9 cellular contexts compared by ENCODE assay signal in the genomic region with DNA sequence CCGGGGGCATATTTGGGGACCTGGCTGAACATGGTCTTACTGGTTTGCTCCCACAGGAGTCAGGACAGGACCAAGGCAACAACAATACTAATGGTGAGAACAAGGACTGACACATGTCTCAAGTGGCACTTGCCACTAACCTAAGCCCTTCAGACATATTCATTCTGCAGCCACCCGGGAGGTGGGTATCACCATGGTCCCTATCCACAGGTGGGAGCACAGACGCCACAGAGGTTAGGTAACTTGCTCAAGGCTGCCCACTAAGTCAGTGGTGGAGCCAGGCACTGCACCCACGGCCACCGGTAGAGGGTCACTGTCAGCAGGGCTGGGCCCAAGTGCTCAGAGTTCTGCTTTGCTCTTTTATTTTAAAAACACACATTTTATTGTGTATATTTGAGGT. TPM values are rescaled to one million over a fixed set of nuclear protein-coding genes. Genes with fewer than 3 reads are reported as not detected.
DNase-seq lines count a peak whose midpoint lies in the region; ATAC-seq, FAIRE-seq and TF ChIP-seq lines count a peak whose summit lies in the region.
"Had no signal": no experiment of that assay in that cellular context is flagged by ENCODE, and none has a peak within 500 bp of the region (broad histone marks: within the 10 kb centered on the region; RNA-seq: fewer than 3 reads in every experiment).

No MANE protein-coding gene starts in this region.

- no peaks in the 10 kb centered on the region for H3K36me3 ChIP-seq in K562 (ENCODE audit: control insufficient read depth, insufficient read depth, low read length)

- no peak for TF ChIP-seq EP300 in K562 (IDR thresholded peaks at IDR 0.05; ENCODE audit: low read length)

- no peak overlapping the region for H3K4me3 Mint-ChIP-seq in HFFc6
- no peak overlapping the region for H3K4me3 Mint-ChIP-seq in natural killer cell treated with Interleukin-12 subunit alpha and Interleukin-12 subunit beta and Interleukin-15 and Interleukin-18, amount 100 ng/mL, for 72 hours

- ATAC-seq in K562 (peak; percentile 96), GM21529 (IDR thresholded peaks at IDR 0.05; ENCODE audit: unreplicated experiment) (no peak), HG02623 (IDR thresholded peaks at IDR 0.05; ENCODE audit: unreplicated experiment) (no peak)
- ATAC-seq in natural killer cell treated with Interleukin-12 subunit alpha and Interleukin-12 subunit beta and Interleukin-15 and Interleukin-18, amount 100 ng/mL, for 72 hours = no peak

- no peak overlapping the region for H3K27ac ChIP-seq in K562 (ENCODE audit: extremely low read depth, low read depth, low read length)

- no peak overlapping the region for H3K4me3 ChIP-seq in K562

- H3K4me1 Mint-ChIP-seq in HFFc6 (ENCODE audit: low read depth) = no peaks in the 10 kb centered on the region
- H3K4me1 Mint-ChIP-seq in natural killer cell treated with Interleukin-12 subunit alpha and Interleukin-12 subunit beta and Interleukin-15 and Interleukin-18, amount 100 ng/mL, for 72 hours (ENCODE audit: low read depth in 2 of 2) = no peaks in the 10 kb centered on the region

- no TSS peak for BruUV-seq in K562 (replicated peaks; lab: Mats Ljungman, UMichigan)

- H3K9me3 ChIP-seq in K562 (replicated peaks; ENCODE audit: control insufficient read depth, insufficient read depth, low read depth, low read length) = no peaks in the 10 kb centered on the region

- DNase-seq in COR-L47 (lab: John Stamatoyannopoulos, UW) (peak; percentile 19), HFFc6 (no peak), K562 (ENCODE audit: extremely low read depth in 1 of 4, low spot score in 3 of 4) (peak; percentile 3 to 48 (median 34)), RCC 7860 (ENCODE audit: low spot score) (no peak), UCSD-AML1 (lab: John Stamatoyannopoulos, UW; ENCODE audit: unreplicated experiment) (no peak)
- DNase-seq in natural killer cell treated with Interleukin-12 subunit alpha and Interleukin-12 subunit beta and Interleukin-15 and Interleukin-18, amount 100 ng/mL, for 72 hours (ENCODE audit: low spot score) = peak; percentile 42

- no peak for FAIRE-seq in K562 (lab: Jason Lieb, UNC)
- no peak for FAIRE-seq in RCC 7860 (lab: Jason Lieb, UNC)
- FAIRE-seq: colon had no signal

- H3K9ac ChIP-seq in K562 (ENCODE audit: insufficient read depth in 1 of 2, low read depth in 2 of 2, low read length in 2 of 2) = no peak overlapping the region

- intact Hi-C loops in K562 (cut with micrococcal nuclease) = no loop called here

- H2AFZ ChIP-seq in K562 (ENCODE audit: low read depth, low read length) = no peak overlapping the region

- no peaks in the 10 kb centered on the region for H3K9me1 ChIP-seq in K562 (ENCODE audit: control insufficient read depth, insufficient read depth, low read length)

- H3K4me1 ChIP-seq in K562 (replicated peaks in 1 of 2; ENCODE audit: control insufficient read depth in 2 of 2, insufficient read depth in 2 of 2, low read length in 2 of 2) = no peaks in the 10 kb centered on the region

- 0 out of 2 replicates have a peak, but pooled peaks cover 3% of the 10 kb centered on the region for H4K20me1 ChIP-seq in K562 (replicated peaks; ENCODE audit: control insufficient read depth, insufficient read depth, low read length)

- peaks cover 30% of the 10 kb centered on the region for H3K27me3 Mint-ChIP-seq in HFFc6 (ENCODE audit: insufficient read depth)
- H3K27me3 Mint-ChIP-seq in natural killer cell treated with Interleukin-12 subunit alpha and Interleukin-12 subunit beta and Interleukin-15 and Interleukin-18, amount 100 ng/mL, for 72 hours = peaks cover under 1 to 1% of the 10 kb centered on the region in 2 donors

- POLR2A ChIA-PET in K562 (lab: Yijun Ruan, JAX) = no interaction called here

- no peak for TF ChIP-seq RAD21 in K562 (CRISPR knock-in tag; conservative IDR thresholded peaks at IDR 0.05 in 1 of 2, IDR thresholded peaks at IDR 0.05 in 1 of 2)

- in situ Hi-C loops in K562 (cut with MboI) = no loop called here

- TF ChIP-seq CTCF in HFFc6 (IDR thresholded peaks at IDR 0.05) = peak; percentile 73
- TF ChIP-seq CTCF in K562 (IDR thresholded peaks at IDR 0.05 in 2 of 3, conservative IDR thresholded peaks at IDR 0.05 in 1 of 3; ENCODE audit: insufficient read depth in 2 of 3, low read depth in 1 of 3, low read length in 3 of 3) = peak; percentile 32 to 65 (median 50)

- peaks cover 0 to 41% of the 10 kb centered on the region in 2 experiments; a peak in 2 of 5 replicates for H3K27me3 ChIP-seq in K562 (ENCODE audit: control insufficient read depth in 2 of 2, insufficient read depth in 2 of 2, low read length in 2 of 2)

- TF ChIP-seq POLR2A in K562 (conservative IDR thresholded peaks at IDR 0.05) = no peak

- H3K4me2 ChIP-seq in K562 (ENCODE audit: insufficient read depth, low read length) = no peak overlapping the region

- no peak overlapping the region for H3K27ac Mint-ChIP-seq in HFFc6
- H3K27ac Mint-ChIP-seq in natural killer cell treated with Interleukin-12 subunit alpha and Interleukin-12 subunit beta and Interleukin-15 and Interleukin-18, amount 100 ng/mL, for 72 hours = no peak overlapping the region

- WGBS in K562 (ENCODE audit: insufficient coverage, low coverage, missing lambda C conversion rate) = 8% methylated on average over 4 of the region's 5 CpGs

- CTCF ChIA-PET in K562 (lab: Yijun Ruan, JAX; ENCODE audit: low intra/inter-chr PET ratio) = no interaction called here

- H3K9me3 Mint-ChIP-seq in HFFc6 = peaks cover 1% of the 10 kb centered on the region; the same call in 1 of the 2 replicates
- no peaks in the 10 kb centered on the region for H3K9me3 Mint-ChIP-seq in natural killer cell treated with Interleukin-12 subunit alpha and Interleukin-12 subunit beta and Interleukin-15 and Interleukin-18, amount 100 ng/mL, for 72 hours

- H3K79me2 ChIP-seq in K562 (ENCODE audit: control insufficient read depth, insufficient read depth, low read length) = no peaks in the 10 kb centered on the region

- no peaks in the 10 kb centered on the region for H3K36me3 Mint-ChIP-seq in HFFc6 (ENCODE audit: low read depth)
- H3K36me3 Mint-ChIP-seq in natural killer cell treated with Interleukin-12 subunit alpha and Interleukin-12 subunit beta and Interleukin-15 and Interleukin-18, amount 100 ng/mL, for 72 hours = no peaks in the 10 kb centered on the region

TF ChIP-seq in K562, 482 proteins besides CTCF, POLR2A, EP300 and RAD21 (continues in another document):
- TF ChIP-seq HDAC8 (tag; IDR thresholded peaks at IDR 0.05) (no peak), MEIS2 (IDR thresholded peaks at IDR 0.05; ENCODE audit: partially characterized antibody) (no peak), NRF1 (conservative IDR thresholded peaks at IDR 0.05 in 1 of 2, IDR thresholded peaks at IDR 0.05 in 1 of 2) (no peak), TBP (optimal IDR thresholded peaks at IDR 0.05; ENCODE audit: low read depth, low read length) (no peak), RBM39 (optimal IDR thresholded peaks at IDR 0.05; ENCODE audit: low read depth, low read length) (no peak), CCAR2 (IDR thresholded peaks at IDR 0.05; ENCODE audit: low read depth, low read length) (no peak), ZNF717 (CRISPR knock-in tag; IDR thresholded peaks at IDR 0.05) (no peak)
- TF ChIP-seq, protein P1, sequence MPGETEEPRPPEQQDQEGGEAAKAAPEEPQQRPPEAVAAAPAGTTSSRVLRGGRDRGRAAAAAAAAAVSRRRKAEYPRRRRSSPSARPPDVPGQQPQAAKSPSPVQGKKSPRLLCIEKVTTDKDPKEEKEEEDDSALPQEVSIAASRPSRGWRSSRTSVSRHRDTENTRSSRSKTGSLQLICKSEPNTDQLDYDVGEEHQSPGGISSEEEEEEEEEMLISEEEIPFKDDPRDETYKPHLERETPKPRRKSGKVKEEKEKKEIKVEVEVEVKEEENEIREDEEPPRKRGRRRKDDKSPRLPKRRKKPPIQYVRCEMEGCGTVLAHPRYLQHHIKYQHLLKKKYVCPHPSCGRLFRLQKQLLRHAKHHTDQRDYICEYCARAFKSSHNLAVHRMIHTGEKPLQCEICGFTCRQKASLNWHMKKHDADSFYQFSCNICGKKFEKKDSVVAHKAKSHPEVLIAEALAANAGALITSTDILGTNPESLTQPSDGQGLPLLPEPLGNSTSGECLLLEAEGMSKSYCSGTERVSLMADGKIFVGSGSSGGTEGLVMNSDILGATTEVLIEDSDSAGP (CRISPR knock-in tag; IDR thresholded peaks at IDR 0.05) = no peak
- TF ChIP-seq, protein P2, sequence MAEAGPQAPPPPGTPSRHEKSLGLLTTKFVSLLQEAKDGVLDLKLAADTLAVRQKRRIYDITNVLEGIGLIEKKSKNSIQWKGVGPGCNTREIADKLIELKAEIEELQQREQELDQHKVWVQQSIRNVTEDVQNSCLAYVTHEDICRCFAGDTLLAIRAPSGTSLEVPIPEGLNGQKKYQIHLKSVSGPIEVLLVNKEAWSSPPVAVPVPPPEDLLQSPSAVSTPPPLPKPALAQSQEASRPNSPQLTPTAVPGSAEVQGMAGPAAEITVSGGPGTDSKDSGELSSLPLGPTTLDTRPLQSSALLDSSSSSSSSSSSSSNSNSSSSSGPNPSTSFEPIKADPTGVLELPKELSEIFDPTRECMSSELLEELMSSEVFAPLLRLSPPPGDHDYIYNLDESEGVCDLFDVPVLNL (CRISPR knock-in tag; IDR thresholded peaks at IDR 0.05; ENCODE audit: low read depth) = no peak

RNA-seq across cellular contexts. Expression of gene SLC41A3, which starts 29.8 kb away (rescaled TPM):
- total RNA-seq in HFFc6 (2021; fragmentation: NEBNext Ultra II Directional; extraction: Animal tissue kit (Norgen Biotek cat#: 25700)) = 10 to 100 TPM; 41.6 to 54.8 (median 44.7) TPM
- total RNA-seq in K562 (2011; cell fraction: chromatin; rRNA removed; ENCODE audit: low replicate concordance) = 17.4 and 40.3 TPM in 2 replicates
- 46.7 and 46.8 TPM in 2 replicates for total RNA-seq in K562 (2011; cell fraction: nucleolus; rRNA removed)
- total RNA-seq in K562 (2011; cell fraction: nucleoplasm; rRNA removed) = 33.0 and 34.9 TPM in 2 replicates
- total RNA-seq in K562 (2014; rRNA removed) (11.2 and 22.0 TPM in 2 replicates), K562 (2014; rRNA removed; fragmentation: Illumina TruSeq; extraction: Trizol) (7.1 and 7.7 TPM in 2 replicates), K562 (2015; rRNA removed; fragmentation: Illumina TruSeq; extraction: Trizol) (9.4 and 9.6 TPM in 2 replicates), K562 (2021) (18.1 and 18.9 TPM in 2 replicates)
- polyA plus RNA-seq in K562 (2011; rRNA removed) (20.7 and 22.3 TPM in 2 replicates), K562 (2014; fragmentation: Illumina TruSeq; extraction: Trizol) (15.4 and 19.1 TPM in 2 replicates), K562 (2014; fragmentation: Nextera tagmentation; extraction: Ambion mirVana) (1 to 10 TPM; 4.1 to 4.2 TPM), K562 (2014; rRNA removed) (17.2 and 24.6 TPM in 2 replicates)
- 27.1 and 37.6 TPM in 2 replicates for polyA plus RNA-seq in K562 (2011; cell fraction: cytosol; rRNA removed)
- polyA plus RNA-seq in K562 (2011; cell fraction: nucleus; rRNA removed) = 43.8 and 91.5 TPM in 2 replicates
- 15.2 and 43.6 TPM in 2 replicates for polyA plus RNA-seq in K562 (2012)
- polyA minus RNA-seq in K562 (2011; rRNA and poly(A)+ RNA removed) = 11.5 and 14.0 TPM in 2 replicates
- polyA minus RNA-seq in K562 (2011; cell fraction: cytosol; rRNA and poly(A)+ RNA removed) = 13.6 and 16.8 TPM in 2 replicates
- polyA minus RNA-seq in K562 (2011; cell fraction: nucleus; rRNA and poly(A)+ RNA removed) = 9.8 and 14.7 TPM in 2 replicates
- 10 to 100 TPM; 30.4 to 36.4 TPM for total RNA-seq in natural killer cell treated with Interleukin-12 subunit alpha and Interleukin-12 subunit beta and Interleukin-15 and Interleukin-18, amount 100 ng/mL, for 72 hours

Comparison
In these comparisons a context has a peak if more than half of its experiments do, and no peak if none do; other contexts are left out.
1. DNase-seq: peak in COR-L47 (single experiment), K562 (4 of 4) and natural killer cell treated with Interleukin-12 subunit alpha and Interleukin-12 subunit beta and Interleukin-15 and Interleukin-18, amount 100 ng/mL, for 72 hours (single experiment); none in HFFc6 (single experiment), RCC 7860 (single experiment) and UCSD-AML1 (single experiment).